Comparison of ENCODE assay signal across 8 cellular contexts in the genomic region with DNA sequence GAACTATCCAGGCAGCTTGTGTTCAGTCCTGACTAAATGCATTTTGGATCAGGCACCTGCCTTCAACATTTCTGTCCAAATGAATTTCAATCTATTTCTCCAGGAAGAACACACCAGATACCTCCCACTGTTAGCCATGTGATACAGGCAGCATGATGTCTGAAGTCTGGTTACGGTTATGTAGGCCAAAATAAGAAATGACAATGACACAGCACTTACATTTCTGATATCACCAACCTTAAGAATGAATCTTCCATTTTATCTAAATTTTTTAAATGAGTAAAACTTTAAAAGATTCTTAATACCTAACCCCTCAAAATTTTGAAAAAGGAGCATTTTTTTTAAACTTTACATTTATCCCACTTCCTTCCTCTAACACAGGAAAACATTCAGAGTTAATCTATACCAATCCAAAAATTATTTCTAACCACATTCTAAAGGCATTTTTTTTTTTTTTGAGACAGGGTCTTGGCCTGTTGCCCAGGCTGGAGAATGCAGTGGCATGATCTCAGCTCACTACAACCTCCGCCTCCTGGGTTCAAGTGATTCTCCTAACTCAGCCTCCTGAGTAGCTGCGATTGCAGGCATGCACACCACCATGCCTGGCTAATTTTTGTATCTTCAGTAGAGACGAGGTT. TPM values are rescaled to one million over a fixed set of nuclear protein-coding genes. Genes with fewer than 3 reads are reported as not detected.
A peak's percentile ranks its signal among the peaks of the same experiment; 100 is the strongest.
DNase-seq lines count a peak whose midpoint lies in the region; ATAC-seq, FAIRE-seq and TF ChIP-seq lines count a peak whose summit lies in the region.

A gene with protein sequence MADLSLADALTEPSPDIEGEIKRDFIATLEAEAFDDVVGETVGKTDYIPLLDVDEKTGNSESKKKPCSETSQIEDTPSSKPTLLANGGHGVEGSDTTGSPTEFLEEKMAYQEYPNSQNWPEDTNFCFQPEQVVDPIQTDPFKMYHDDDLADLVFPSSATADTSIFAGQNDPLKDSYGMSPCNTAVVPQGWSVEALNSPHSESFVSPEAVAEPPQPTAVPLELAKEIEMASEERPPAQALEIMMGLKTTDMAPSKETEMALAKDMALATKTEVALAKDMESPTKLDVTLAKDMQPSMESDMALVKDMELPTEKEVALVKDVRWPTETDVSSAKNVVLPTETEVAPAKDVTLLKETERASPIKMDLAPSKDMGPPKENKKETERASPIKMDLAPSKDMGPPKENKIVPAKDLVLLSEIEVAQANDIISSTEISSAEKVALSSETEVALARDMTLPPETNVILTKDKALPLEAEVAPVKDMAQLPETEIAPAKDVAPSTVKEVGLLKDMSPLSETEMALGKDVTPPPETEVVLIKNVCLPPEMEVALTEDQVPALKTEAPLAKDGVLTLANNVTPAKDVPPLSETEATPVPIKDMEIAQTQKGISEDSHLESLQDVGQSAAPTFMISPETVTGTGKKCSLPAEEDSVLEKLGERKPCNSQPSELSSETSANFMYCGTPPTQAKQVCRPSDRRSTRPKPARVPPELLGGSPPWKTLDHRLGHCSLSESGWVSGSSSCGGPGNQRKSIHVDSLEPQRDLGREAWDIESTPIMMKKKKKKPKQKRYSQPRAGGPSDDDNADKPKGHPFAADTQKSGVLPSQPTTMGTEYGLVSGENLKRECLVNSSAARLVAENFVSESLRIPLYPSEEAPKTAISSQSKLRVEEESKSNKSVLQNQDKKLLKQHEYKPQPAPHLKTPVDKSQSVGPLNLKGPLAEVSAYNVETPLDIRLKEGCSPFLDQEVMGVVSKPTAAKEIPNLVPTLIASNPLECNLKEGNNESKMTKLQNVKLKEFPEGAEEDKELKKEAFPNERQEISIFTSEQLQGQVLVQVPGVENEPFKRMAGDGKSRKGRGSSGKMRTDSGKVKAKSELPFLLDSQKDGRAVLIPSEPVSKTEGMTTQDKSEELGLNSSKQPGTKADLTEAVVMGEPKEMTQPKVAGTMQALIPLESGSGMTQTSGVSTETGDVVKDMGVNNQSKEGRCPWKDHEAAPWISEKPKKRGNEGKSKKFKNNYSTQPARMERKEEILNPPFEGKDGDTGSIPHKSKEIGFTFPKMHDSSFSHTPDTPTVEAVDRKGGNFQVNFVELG (N-terminal part only) (minus strand): TSS at position 81 of the 638 bp plus-strand sequence. CDS start 17,556 bp downstream, outside the sequence.

- H3K9me3 Mint-ChIP-seq in T-helper 1 cell treated with Interleukin-12 subunit alpha and Interleukin-12 subunit beta and Interleukin-4 antibody, amounts not matched to agents 30 μg/mL and 1 μg/mL, for 36 hours: no peaks in the 10 kb centered on the region

- H3K4me2 ChIP-seq in fibroblast of lung (ENCODE audit: extremely low read depth, insufficient read depth, low read length): no peak within 1 kb of the TSS

- ATAC-seq in omental fat pad (ENCODE audit: low FRiP score) (no peak), HG03460 (IDR thresholded peaks at IDR 0.05; ENCODE audit: unreplicated experiment) (no peak), GM18858 (IDR thresholded peaks at IDR 0.05; ENCODE audit: unreplicated experiment) (no peak)

- TF ChIP-seq CTCF in fibroblast of lung (conservative IDR thresholded peaks at IDR 0.05 in 1 of 2, IDR thresholded peaks at IDR 0.05 in 1 of 2; ENCODE audit: low read depth in 1 of 2, low read length in 2 of 2) (no peak), omental fat pad (IDR thresholded peaks at IDR 0.05) (no peak)

- no peaks in the 10 kb centered on the region for H3K27me3 Mint-ChIP-seq in T-helper 1 cell treated with Interleukin-12 subunit alpha and Interleukin-12 subunit beta and Interleukin-4 antibody, amounts not matched to agents 30 μg/mL and 1 μg/mL, for 36 hours (ENCODE audit: low read depth)

- H3K4me1 ChIP-seq in fibroblast of lung (ENCODE audit: control insufficient read depth, extremely low read depth, insufficient read depth, low read length): peaks cover 22% of the 10 kb centered on the region

- no peaks in the 10 kb centered on the region for H3K27me3 ChIP-seq in fibroblast of lung (ENCODE audit: control insufficient read depth, insufficient read depth, low read length)

- H3K36me3 ChIP-seq in fibroblast of lung (ENCODE audit: control insufficient read depth, insufficient read depth, low read length): peaks cover 3% of the 10 kb centered on the region

- no peak within 1 kb of the TSS for H3K27ac ChIP-seq in fibroblast of lung (ENCODE audit: insufficient read depth, low read length)

- H2AFZ ChIP-seq in fibroblast of lung (ENCODE audit: low read length): no peak within 1 kb of the TSS

- H3K4me1 Mint-ChIP-seq in T-helper 1 cell treated with Interleukin-12 subunit alpha and Interleukin-12 subunit beta and Interleukin-4 antibody, amounts not matched to agents 30 μg/mL and 1 μg/mL, for 36 hours (ENCODE audit: low read depth): peaks cover 24% of the 10 kb centered on the region

- no peak within 1 kb of the TSS for H3K4me3 Mint-ChIP-seq in T-helper 1 cell treated with Interleukin-12 subunit alpha and Interleukin-12 subunit beta and Interleukin-4 antibody, amounts not matched to agents 30 μg/mL and 1 μg/mL, for 36 hours

- H3K4me3 ChIP-seq in fibroblast of lung (replicated peaks in 1 of 4; ENCODE audit: control extremely low read depth in 1 of 4, insufficient read depth in 1 of 4, low read depth in 3 of 4, low read length in 4 of 4): no peak within 1 kb of the TSS

- no peak within 1 kb of the TSS for H3K9ac ChIP-seq in fibroblast of lung (ENCODE audit: insufficient read depth, low read length)

- FAIRE-seq in GM12891 (lab: Jason Lieb, UNC): peak; percentile 40
- FAIRE-seq in urothelium cell line (lab: Jason Lieb, UNC): no peak

- no peaks in the 10 kb centered on the region for H3K9me3 ChIP-seq in fibroblast of lung (ENCODE audit: control insufficient read depth, insufficient read depth, low read depth, low read length)

- peaks cover 78% of the 10 kb centered on the region for H3K79me2 ChIP-seq in fibroblast of lung (ENCODE audit: control insufficient read depth, insufficient read depth, low read length)

- peaks cover 4% of the 10 kb centered on the region for H4K20me1 ChIP-seq in fibroblast of lung (ENCODE audit: control insufficient read depth, extremely low read depth, insufficient read depth, low read length)

- peak within 1 kb of the TSS; percentile 36 for H3K27ac Mint-ChIP-seq in T-helper 1 cell treated with Interleukin-12 subunit alpha and Interleukin-12 subunit beta and Interleukin-4 antibody, amounts not matched to agents 30 μg/mL and 1 μg/mL, for 36 hours

- TF ChIP-seq POLR2A in GM12891 (IDR thresholded peaks at IDR 0.05; ENCODE audit: low read depth, low read length): no peak

- peaks cover 6% of the 10 kb centered on the region for H3K36me3 Mint-ChIP-seq in T-helper 1 cell treated with Interleukin-12 subunit alpha and Interleukin-12 subunit beta and Interleukin-4 antibody, amounts not matched to agents 30 μg/mL and 1 μg/mL, for 36 hours (ENCODE audit: low read depth)

- DNase-seq in GM12891 (ENCODE audit: insufficient read length, low spot score) (no peak), fibroblast of lung (ENCODE audit: low read depth in 2 of 2) (peak; percentile 40 to 49), omental fat pad (ENCODE audit: low spot score) (no peak), urothelium cell line (ENCODE audit: low spot score) (no peak)
- DNase-seq in NK-92 treated with Interleukin-12 subunit alpha and Interleukin-12 subunit beta, amount 100 ng/mL, for 24 hours (lab: John Stamatoyannopoulos, UW): no peak

TF ChIP-seq in GM12891, 5 proteins besides CTCF, POLR2A, EP300 and RAD21:
- TF ChIP-seq TAF1 (IDR thresholded peaks at IDR 0.05; ENCODE audit: low read depth, low read length) (no peak), SPI1 (IDR thresholded peaks at IDR 0.05; ENCODE audit: low read depth, low read length) (no peak), PAX5 (IDR thresholded peaks at IDR 0.05; ENCODE audit: insufficient read depth, low read length, severe bottlenecking) (no peak), POLR2AphosphoS5 (IDR thresholded peaks at IDR 0.05; ENCODE audit: low read depth, low read length) (no peak), POU2F2 (IDR thresholded peaks at IDR 0.05; ENCODE audit: low read depth, low read length) (no peak)

RNA-seq across cellular contexts. Expression of the gene that starts here (rescaled TPM):
- 74.4 TPM for polyA plus RNA-seq in GM12891 (2012; ENCODE audit: low read depth, missing spikeins)
- total RNA-seq in fibroblast of lung (81.7 and 152 TPM in 2 replicates), omental fat pad (100 to 1,000 TPM; 108 to 186 (median 150) TPM)
- 243 and 256 TPM in 2 replicates for polyA plus RNA-seq in fibroblast of lung
- polyA plus RNA-seq in fibroblast of lung (2012): 314 and 333 TPM in 2 replicates
- polyA minus RNA-seq in fibroblast of lung (ENCODE audit: low replicate concordance): 304 and 360 TPM in 2 replicates

Comparison
In these comparisons a context has a peak if more than half of its experiments do, and no peak if none do; other contexts are left out.
1. DNase-seq: peak in fibroblast of lung (2 of 2); none in GM12891 (single experiment), omental fat pad (single experiment), NK-92 treated with Interleukin-12 subunit alpha and Interleukin-12 subunit beta, amount 100 ng/mL, for 24 hours (single experiment) and urothelium cell line (single experiment).